ENCODE assay signal across 8 cellular contexts in the genomic region with DNA sequence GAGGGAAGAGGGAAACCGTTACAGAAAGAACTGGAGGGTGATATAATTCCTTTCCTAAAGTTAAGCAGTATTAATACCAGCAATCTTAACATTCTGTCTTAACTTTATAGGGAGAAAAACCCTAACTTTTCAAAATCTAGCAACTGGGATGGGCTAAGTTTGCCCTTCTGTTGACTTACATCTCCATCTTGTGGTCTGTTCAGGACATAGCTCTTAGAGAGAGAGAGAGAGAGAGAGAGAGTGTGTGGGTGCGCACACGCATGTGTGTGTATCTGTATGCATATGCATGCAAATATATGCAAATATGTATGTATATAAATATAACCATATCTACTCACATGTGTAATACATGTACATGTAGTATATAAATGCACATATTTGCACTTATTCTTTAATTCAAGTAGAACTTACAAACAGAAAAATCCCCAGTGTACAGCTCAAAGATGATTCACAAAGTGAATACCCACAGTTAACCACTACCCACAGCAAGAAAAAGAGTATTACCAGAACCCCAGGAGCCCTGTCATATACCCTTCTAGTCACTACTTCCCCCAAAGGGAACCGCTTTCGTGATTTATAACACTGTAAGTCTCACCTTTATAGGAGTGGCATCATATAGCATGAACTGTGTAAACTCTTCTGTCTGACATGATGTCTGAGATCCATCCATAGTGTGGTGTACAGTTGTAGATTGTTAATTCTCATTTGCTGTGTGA. TPM values are rescaled to one million over a fixed set of nuclear protein-coding genes. Genes with fewer than 3 reads are reported as not detected.
DNase-seq lines count a peak whose midpoint lies in the region; ATAC-seq and TF ChIP-seq lines count a peak whose summit lies in the region.

No MANE protein-coding gene starts in this region.

- H2AFZ ChIP-seq in OCI-LY7 (ENCODE audit: low read length) = no peak overlapping the region

- no peaks in the 10 kb centered on the region for H3K9me3 Mint-ChIP-seq in activated T-cell treated with anti-CD3 and anti-CD28 coated beads, Interleukin-2, amount 50 U/mL, for 72 hours

- BruUV-seq in OCI-LY7 (replicated peaks; lab: Mats Ljungman, UMichigan) = no TSS peak

- no peaks in the 10 kb centered on the region for H4K20me1 ChIP-seq in OCI-LY7 (ENCODE audit: insufficient read depth, low read length)

- peak; percentile 42 to 43 for DNase-seq in activated T-cell treated with anti-CD3 and anti-CD28 coated beads, Interleukin-2, amount 50 U/mL, for 72 hours
- DNase-seq in activated T-cell treated with anti-CD3 and anti-CD28 coated beads for 4 hours (no peak), OCI-LY7 (ENCODE audit: low spot score) (peak; percentile 6), fibroblast of the conjunctiva (ENCODE audit: low read depth) (peak; percentile 26), tibial nerve (ENCODE audit: low spot score in 2 of 2) (no peak), ecto neural progenitor cell (ENCODE audit: low spot score) (no peak), C1 segment of cervical spinal cord (lab: John Stamatoyannopoulos, UW) (no peak)

- TF ChIP-seq EP300 in tibial nerve (IDR thresholded peaks at IDR 0.05) = no peak

- H3K4me3 Mint-ChIP-seq in activated T-cell treated with anti-CD3 and anti-CD28 coated beads, Interleukin-2, amount 50 U/mL, for 72 hours = no peak overlapping the region

- H3K36me3 Mint-ChIP-seq in activated T-cell treated with anti-CD3 and anti-CD28 coated beads, Interleukin-2, amount 50 U/mL, for 72 hours (ENCODE audit: insufficient read depth in 2 of 2) = peaks cover 0 to 2% of the 10 kb centered on the region in 2 donors

- peak; percentile 98 for ATAC-seq in activated T-cell treated with anti-CD3 and anti-CD28 coated beads, Interleukin-2, amount 50 U/mL, for 72 hours (replicated peaks in 1 of 2)
- no peak for ATAC-seq in HG03025 (IDR thresholded peaks at IDR 0.05; ENCODE audit: low FRiP score, unreplicated experiment)

- no peaks in the 10 kb centered on the region for H3K4me1 ChIP-seq in OCI-LY7 (ENCODE audit: insufficient read depth, low read length, poor library complexity, severe bottlenecking)
- H3K4me1 ChIP-seq in tibial nerve = no peaks in the 10 kb centered on the region

- POLR2A ChIA-PET in OCI-LY7 (lab: Charles Lee) = no interaction called here

- WGBS in tibial nerve, 2 donors = 56 to 63% methylated on average over 5 of the region's 5 CpGs

- intact Hi-C loops in OCI-LY7 (cut with micrococcal nuclease; ENCODE audit: unreplicated experiment) = loop anchor here (10.0 kb wide), 1 partner anchor 534 kb away; no protein-coding TSS in a partner anchor

- no peak overlapping the region for H3K4me3 ChIP-seq in OCI-LY7 (ENCODE audit: low read depth, low read length, poor library complexity, severe bottlenecking)
- H3K4me3 ChIP-seq in tibial nerve = no peak overlapping the region

- CTCF ChIA-PET in OCI-LY7 (lab: Charles Lee; ENCODE audit: unreplicated experiment) = no interaction called here

- H3K9me3 ChIP-seq in OCI-LY7 (ENCODE audit: low read length) (no peaks in the 10 kb centered on the region), tibial nerve (no peaks in the 10 kb centered on the region)

- H3K27ac ChIP-seq in OCI-LY7 (ENCODE audit: low read depth, low read length, poor library complexity, severe bottlenecking) = no peak overlapping the region
- no peak overlapping the region for H3K27ac ChIP-seq in tibial nerve

- H3K36me3 ChIP-seq in OCI-LY7 (ENCODE audit: insufficient read depth, low read length) (no peaks in the 10 kb centered on the region), tibial nerve (no peaks in the 10 kb centered on the region)

- no peaks in the 10 kb centered on the region for H3K27me3 Mint-ChIP-seq in activated T-cell treated with anti-CD3 and anti-CD28 coated beads, Interleukin-2, amount 50 U/mL, for 72 hours (ENCODE audit: low read depth)

- peak overlapping the region; percentile 2 for H3K27ac Mint-ChIP-seq in activated T-cell treated with anti-CD3 and anti-CD28 coated beads, Interleukin-2, amount 50 U/mL, for 72 hours

- no peak for TF ChIP-seq POLR2A in tibial nerve (IDR thresholded peaks at IDR 0.05)

- H3K79me2 ChIP-seq in OCI-LY7 (ENCODE audit: insufficient read depth, low read depth, low read length) = no peaks in the 10 kb centered on the region

- no peak overlapping the region for H3K4me2 ChIP-seq in OCI-LY7 (ENCODE audit: low read length)

- TF ChIP-seq CTCF in OCI-LY7 (conservative IDR thresholded peaks at IDR 0.05; ENCODE audit: low read length) (peak; percentile 57), tibial nerve (IDR thresholded peaks at IDR 0.05) (peak in 4 of 5 experiments; percentile 20 to 41 (median 24))

- no peaks in the 10 kb centered on the region for H3K9me2 ChIP-seq in OCI-LY7 (ENCODE audit: insufficient read depth, low read length)

- H3K4me1 Mint-ChIP-seq in activated T-cell treated with anti-CD3 and anti-CD28 coated beads, Interleukin-2, amount 50 U/mL, for 72 hours (ENCODE audit: low read depth) = peaks cover 16% of the 10 kb centered on the region

- H3K27me3 ChIP-seq in tibial nerve = no peaks in the 10 kb centered on the region

RNA-seq across cellular contexts. Expression of gene STX8, which starts 46.4 kb away (rescaled TPM):
- total RNA-seq in activated T-cell treated with anti-CD3 and anti-CD28 coated beads, Interleukin-2, amount 50 U/mL, for 72 hours = 10 to 100 TPM; 53.8 to 61.3 TPM
- total RNA-seq in OCI-LY7 (2014; rRNA removed; shearing (Covaris generic)) = 69.0 and 88.1 TPM in 2 replicates
- 56.7 and 65.0 TPM in 2 replicates for total RNA-seq in OCI-LY7 (2022)
- 10 to 100 TPM; 57.7 to 97.2 (median 69.1) TPM for total RNA-seq in tibial nerve

RNA-seq across cellular contexts. Expression of gene CFAP52, which starts 47.3 kb away (rescaled TPM):
- total RNA-seq in activated T-cell treated with anti-CD3 and anti-CD28 coated beads, Interleukin-2, amount 50 U/mL, for 72 hours = under 1 TPM; 0.28 to 0.77 TPM
- total RNA-seq in OCI-LY7 (2014; rRNA removed; shearing (Covaris generic)) = not detected in 2 replicates
- total RNA-seq in OCI-LY7 (2022) (not detected in 2 replicates), tibial nerve (1 to 10 TPM in 1 of 4 donors, under 1 TPM in 2, not detected in 1; 0.22 to 1.6 (median 0.30) TPM)

Comparison
In these comparisons a context has a peak if more than half of its experiments do, and no peak if none do; other contexts are left out.
1. DNase-seq: peak in activated T-cell treated with anti-CD3 and anti-CD28 coated beads, Interleukin-2, amount 50 U/mL, for 72 hours (2 of 2), OCI-LY7 (single experiment) and fibroblast of the conjunctiva (single experiment); none in activated T-cell treated with anti-CD3 and anti-CD28 coated beads for 4 hours (single experiment), tibial nerve (0 of 2), ecto neural progenitor cell (single experiment) and C1 segment of cervical spinal cord (0 of 14).